Comparison of ENCODE assay signal across 27 cellular contexts in genomic region chr9:114006155-114006550, GRCh38.
DNase-seq lines count a peak whose midpoint lies in the region; ATAC-seq and TF ChIP-seq lines count a peak whose summit lies in the region.
"Had no signal": no experiment of that assay in that cellular context is flagged by ENCODE, and none has a peak within 500 bp of the region (broad histone marks: within the 10 kb centered on the region; RNA-seq: fewer than 3 reads in every experiment).

No MANE protein-coding gene starts in this region.

- TF ChIP-seq POLR2A in body of pancreas (IDR thresholded peaks at IDR 0.05) = no peak

- H3K36me3 ChIP-seq in body of pancreas (replicated peaks in 1 of 2; ENCODE audit: insufficient read depth in 1 of 2, low read depth in 2 of 2) (no peaks in the 10 kb centered on the region), lower lobe of right lung (no peaks in the 10 kb centered on the region)

- no peaks in the 10 kb centered on the region for H3K36me3 Mint-ChIP-seq in activated CD4-positive, alpha-beta memory T cell treated with anti-CD3 and anti-CD28 coated beads, Interleukin-2, amount 10 ng/mL, durations not matched to agents 7 days and 5 days (ENCODE audit: low read depth)
- H3K36me3 Mint-ChIP-seq in activated CD4-positive, alpha-beta memory T cell treated with anti-CD3 and anti-CD28 coated beads for 36 hours = no peaks in the 10 kb centered on the region
- no peaks in the 10 kb centered on the region for H3K36me3 Mint-ChIP-seq in natural killer cell treated with Interleukin-12 subunit alpha and Interleukin-12 subunit beta and Interleukin-15 and Interleukin-18, amount 100 ng/mL, for 72 hours
- H3K36me3 Mint-ChIP-seq: activated naive CD8-positive, alpha-beta T cell had no signal

- H3K9me3 ChIP-seq in body of pancreas = no peaks in the 10 kb centered on the region
- no peaks in the 10 kb centered on the region for H3K9me3 ChIP-seq in lower lobe of right lung
- H3K9me3 ChIP-seq: ascending aorta, heart right ventricle, pancreas, tibial artery had no signal

- H3K4me3 Mint-ChIP-seq in activated CD4-positive, alpha-beta memory T cell treated with anti-CD3 and anti-CD28 coated beads, Interleukin-2, amount 10 ng/mL, durations not matched to agents 7 days and 5 days = no peak overlapping the region
- H3K4me3 Mint-ChIP-seq in activated CD4-positive, alpha-beta memory T cell treated with anti-CD3 and anti-CD28 coated beads for 36 hours = no peak overlapping the region
- no peak overlapping the region for H3K4me3 Mint-ChIP-seq in natural killer cell treated with Interleukin-12 subunit alpha and Interleukin-12 subunit beta and Interleukin-15 and Interleukin-18, amount 100 ng/mL, for 72 hours
- H3K4me3 Mint-ChIP-seq: activated naive CD8-positive, alpha-beta T cell; naive thymus-derived CD4-positive, alpha-beta T cell; stimulated activated naive CD8-positive, alpha-beta T cell treated with anti-CD3 and anti-CD28 coated beads, Interleukin-15, Interleukin-2, amounts not matched to agents 100 ng/mL and 50 ng/mL, for 24 hours had no signal

- H3K27ac ChIP-seq in body of pancreas = no peak overlapping the region
- no peak overlapping the region for H3K27ac ChIP-seq in lower lobe of right lung
- H3K27ac ChIP-seq: heart right ventricle, KMS-11, pancreas had no signal

- no peaks in the 10 kb centered on the region for H3K9me3 Mint-ChIP-seq in activated CD4-positive, alpha-beta memory T cell treated with anti-CD3 and anti-CD28 coated beads, Interleukin-2, amount 10 ng/mL, durations not matched to agents 7 days and 5 days
- no peaks in the 10 kb centered on the region for H3K9me3 Mint-ChIP-seq in activated CD4-positive, alpha-beta memory T cell treated with anti-CD3 and anti-CD28 coated beads for 36 hours
- H3K9me3 Mint-ChIP-seq in natural killer cell treated with Interleukin-12 subunit alpha and Interleukin-12 subunit beta and Interleukin-15 and Interleukin-18, amount 100 ng/mL, for 72 hours = no peaks in the 10 kb centered on the region
- H3K9me3 Mint-ChIP-seq: stimulated activated naive CD8-positive, alpha-beta T cell treated with anti-CD3 and anti-CD28 coated beads, Interleukin-15, Interleukin-2, amounts not matched to agents 100 ng/mL and 50 ng/mL, for 24 hours had no signal

- H3K27me3 ChIP-seq in body of pancreas = no peaks in the 10 kb centered on the region
- no peaks in the 10 kb centered on the region for H3K27me3 ChIP-seq in lower lobe of right lung (ENCODE audit: low read depth)
- H3K27me3 ChIP-seq: ascending aorta, heart right ventricle, pancreas, tibial artery had no signal

- TF ChIP-seq CTCF in body of pancreas (IDR thresholded peaks at IDR 0.05) (no peak), lower lobe of right lung (IDR thresholded peaks at IDR 0.05) (no peak)

- intact Hi-C loops in activated CD4-positive, alpha-beta memory T cell treated with anti-CD3 and anti-CD28 coated beads for 36 hours (cut with micrococcal nuclease) = no loop called here
- intact Hi-C loops in body of pancreas (cut with DNase I) = no loop called here
- intact Hi-C loops in lower lobe of right lung (cut with DNase I) = no loop called here

- POLR2A ChIA-PET in activated CD4-positive, alpha-beta memory T cell treated with anti-CD3 and anti-CD28 coated beads, Interleukin-2, amount 10 ng/mL, durations not matched to agents 7 days and 5 days (lab: Charles Lee) = no interaction called here
- POLR2A ChIA-PET in activated CD4-positive, alpha-beta memory T cell treated with anti-CD3 and anti-CD28 coated beads for 36 hours (lab: Charles Lee) = no interaction called here

- WGBS in body of pancreas, 2 donors = 60 to 66% methylated on average over 4 of the region's 4 CpGs

- H3K4me3 ChIP-seq in body of pancreas (no peak overlapping the region), lower lobe of right lung (no peak overlapping the region)
- H3K4me3 ChIP-seq: ascending aorta, heart right ventricle, pancreas, tibial artery had no signal

- H3K27me3 Mint-ChIP-seq in activated CD4-positive, alpha-beta memory T cell treated with anti-CD3 and anti-CD28 coated beads, Interleukin-2, amount 10 ng/mL, durations not matched to agents 7 days and 5 days = no peaks in the 10 kb centered on the region
- H3K27me3 Mint-ChIP-seq in activated CD4-positive, alpha-beta memory T cell treated with anti-CD3 and anti-CD28 coated beads for 36 hours = no peaks in the 10 kb centered on the region
- H3K27me3 Mint-ChIP-seq in natural killer cell treated with Interleukin-12 subunit alpha and Interleukin-12 subunit beta and Interleukin-15 and Interleukin-18, amount 100 ng/mL, for 72 hours = no peaks in the 10 kb centered on the region
- H3K27me3 Mint-ChIP-seq: activated naive CD8-positive, alpha-beta T cell; stimulated activated naive CD8-positive, alpha-beta T cell treated with anti-CD3 and anti-CD28 coated beads, Interleukin-15, Interleukin-2, amounts not matched to agents 100 ng/mL and 50 ng/mL, for 24 hours had no signal

- ATAC-seq in body of pancreas (no peak), HG02588 (IDR thresholded peaks at IDR 0.05; ENCODE audit: unreplicated experiment) (no peak), lower lobe of right lung (no peak)
- ATAC-seq in natural killer cell treated with Interleukin-12 subunit alpha and Interleukin-12 subunit beta and Interleukin-15 and Interleukin-18, amount 100 ng/mL, for 72 hours = no peak
- ATAC-seq: heart right ventricle; naive thymus-derived CD4-positive, alpha-beta T cell; right cardiac atrium had no signal

- no peaks in the 10 kb centered on the region for H3K4me1 ChIP-seq in body of pancreas
- H3K4me1 ChIP-seq in lower lobe of right lung = peaks cover 19% of the 10 kb centered on the region
- H3K4me1 ChIP-seq: pancreas had no signal

- no peaks in the 10 kb centered on the region for H3K4me1 Mint-ChIP-seq in activated CD4-positive, alpha-beta memory T cell treated with anti-CD3 and anti-CD28 coated beads, Interleukin-2, amount 10 ng/mL, durations not matched to agents 7 days and 5 days
- no peaks in the 10 kb centered on the region for H3K4me1 Mint-ChIP-seq in activated CD4-positive, alpha-beta memory T cell treated with anti-CD3 and anti-CD28 coated beads for 36 hours (ENCODE audit: low read depth)
- no peaks in the 10 kb centered on the region for H3K4me1 Mint-ChIP-seq in natural killer cell treated with Interleukin-12 subunit alpha and Interleukin-12 subunit beta and Interleukin-15 and Interleukin-18, amount 100 ng/mL, for 72 hours (ENCODE audit: low read depth in 2 of 2)
- H3K4me1 Mint-ChIP-seq: naive thymus-derived CD4-positive, alpha-beta T cell had no signal

- no peak overlapping the region for H3K27ac Mint-ChIP-seq in activated CD4-positive, alpha-beta memory T cell treated with anti-CD3 and anti-CD28 coated beads, Interleukin-2, amount 10 ng/mL, durations not matched to agents 7 days and 5 days
- no peak overlapping the region for H3K27ac Mint-ChIP-seq in activated CD4-positive, alpha-beta memory T cell treated with anti-CD3 and anti-CD28 coated beads for 36 hours
- no peak overlapping the region for H3K27ac Mint-ChIP-seq in natural killer cell treated with Interleukin-12 subunit alpha and Interleukin-12 subunit beta and Interleukin-15 and Interleukin-18, amount 100 ng/mL, for 72 hours
- H3K27ac Mint-ChIP-seq: activated naive CD8-positive, alpha-beta T cell; naive thymus-derived CD4-positive, alpha-beta T cell; stimulated activated naive CD8-positive, alpha-beta T cell treated with anti-CD3 and anti-CD28 coated beads, Interleukin-15, Interleukin-2, amounts not matched to agents 100 ng/mL and 50 ng/mL, for 24 hours had no signal

- peak; percentile 1 for DNase-seq in activated CD4-positive, alpha-beta memory T cell treated with anti-CD3 and anti-CD28 coated beads, Interleukin-2, amount 10 ng/mL, durations not matched to agents 7 days and 5 days
- no peak for DNase-seq in activated CD4-positive, alpha-beta memory T cell treated with anti-CD3 and anti-CD28 coated beads for 36 hours
- peak in 3 of 4 donors; percentile 7 to 43 (median 9) for DNase-seq in body of pancreas
- peak; percentile 49 for DNase-seq in natural killer cell treated with Interleukin-12 subunit alpha and Interleukin-12 subunit beta and Interleukin-15 and Interleukin-18, amount 100 ng/mL, for 72 hours (ENCODE audit: low spot score)
- peak; percentile 18 for DNase-seq in ureter (ENCODE audit: low spot score)
- no peak for DNase-seq in lower lobe of right lung
- DNase-seq in NOMO-1 treated with DMSO at 0.1 percent for 48 hours (lab: John Stamatoyannopoulos, UW; ENCODE audit: unreplicated experiment) = no peak
- DNase-seq: cerebellar nuclear complex; DMS79; effector CD4-positive, alpha-beta T cell; foreskin fibroblast; NCI-H1436 treated with DMSO at 0.1 percent for 48 hours; NCI-H524 treated with DMSO at 0.1 percent for 48 hours; NK-92 treated with Interleukin-12 subunit alpha and Interleukin-12 subunit beta, amount 100 ng/mL, for 24 hours; right cardiac atrium; SIG-M5; SW 1271; T1000 had no signal

- CTCF ChIA-PET in activated CD4-positive, alpha-beta memory T cell treated with anti-CD3 and anti-CD28 coated beads, Interleukin-2, amount 10 ng/mL, durations not matched to agents 7 days and 5 days (lab: Charles Lee) = no interaction called here
- CTCF ChIA-PET in activated CD4-positive, alpha-beta memory T cell treated with anti-CD3 and anti-CD28 coated beads for 36 hours (lab: Charles Lee) = no interaction called here

Comparison
In these comparisons a context has a peak if more than half of its experiments do, and no peak if none do; other contexts are left out.
1. DNase-seq: peak in activated CD4-positive, alpha-beta memory T cell treated with anti-CD3 and anti-CD28 coated beads, Interleukin-2, amount 10 ng/mL, durations not matched to agents 7 days and 5 days (single experiment), body of pancreas (3 of 4), natural killer cell treated with Interleukin-12 subunit alpha and Interleukin-12 subunit beta and Interleukin-15 and Interleukin-18, amount 100 ng/mL, for 72 hours (single experiment) and ureter (single experiment); none in activated CD4-positive, alpha-beta memory T cell treated with anti-CD3 and anti-CD28 coated beads for 36 hours (single experiment), lower lobe of right lung (single experiment) and NOMO-1 treated with DMSO at 0.1 percent for 48 hours (single experiment).